In the genomic region with DNA sequence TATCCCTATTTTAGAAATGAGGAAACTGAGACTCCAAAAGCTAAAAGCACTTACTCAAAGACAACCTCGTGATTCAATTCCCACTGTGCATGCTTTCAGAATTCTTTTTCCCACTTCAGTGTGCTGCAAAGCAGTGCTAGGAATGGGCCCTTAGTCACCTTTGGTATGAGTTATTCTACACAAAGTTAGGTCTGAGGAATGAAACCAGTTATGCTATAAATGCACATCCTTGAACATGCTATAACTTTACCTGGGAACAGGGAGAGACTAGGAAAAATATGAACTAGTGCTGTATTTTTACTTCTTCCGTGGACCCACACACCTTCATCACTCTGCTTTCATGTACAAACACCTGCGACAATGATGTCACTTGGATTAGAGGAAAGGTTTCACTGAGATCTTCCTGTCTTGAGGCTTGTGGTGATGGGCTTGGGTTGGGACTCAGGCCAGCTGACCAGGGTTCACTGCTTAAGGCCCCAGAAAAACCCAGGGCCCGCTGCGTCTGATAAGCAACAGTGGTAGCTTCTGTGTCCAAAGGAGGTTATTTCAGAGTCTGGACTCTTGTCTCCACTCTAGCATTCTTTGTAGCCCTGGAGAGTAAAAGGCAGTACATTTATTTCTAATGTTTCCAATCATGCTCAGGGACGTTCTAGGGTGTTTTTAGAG, we compare ENCODE assay signal across 12 cellular contexts.
A peak's percentile ranks its signal among the peaks of the same experiment; 100 is the strongest.
DNase-seq lines count a peak whose midpoint lies in the region; ATAC-seq, FAIRE-seq and TF ChIP-seq lines count a peak whose summit lies in the region.
"Had no signal": no experiment of that assay in that cellular context is flagged by ENCODE, and none has a peak within 500 bp of the region (broad histone marks: within the 10 kb centered on the region; RNA-seq: fewer than 3 reads in every experiment).

No MANE protein-coding gene starts in this region.

- DNase-seq in OCI-LY7 (ENCODE audit: low spot score) (no peak), endodermal cell (no peak), non-pigmented ciliary epithelial cell (ENCODE audit: low read depth) (peak; percentile 45), MG63 (no peak), GM12891 (ENCODE audit: insufficient read length, low spot score) (no peak), NCI-H1930 (lab: John Stamatoyannopoulos, UW) (no peak)
- DNase-seq in activated CD8-positive, alpha-beta memory T cell treated with anti-CD3 and anti-CD28 coated beads, Interleukin-2, amount 50 U/mL, for 4 hours, result no peak

- H3K79me2 ChIP-seq in OCI-LY7 (ENCODE audit: insufficient read depth, low read depth, low read length), result no peaks in the 10 kb centered on the region

- H3K4me3 Mint-ChIP-seq in endodermal cell, result peak overlapping the region; percentile 32
- H3K4me3 Mint-ChIP-seq: activated naive CD4-positive, alpha-beta T cell treated with anti-CD3 and anti-CD28 coated beads, Interleukin-2, amount 10 ng/mL, durations not matched to agents 7 days and 5 days had no signal

- POLR2A ChIA-PET in OCI-LY7 (lab: Charles Lee), result interaction anchor here (0.7 kb wide), 1 partner anchor 22 kb away, joined by 3 read pairs; no protein-coding TSS in a partner anchor

- H4K20me1 ChIP-seq in OCI-LY7 (ENCODE audit: insufficient read depth, low read length), result no peaks in the 10 kb centered on the region

- no peak for TF ChIP-seq POLR2A in GM12891 (IDR thresholded peaks at IDR 0.05; ENCODE audit: low read depth, low read length)

- FAIRE-seq in GM12891 (lab: Jason Lieb, UNC), result no peak
- FAIRE-seq: endometrium, pancreas had no signal

- no peak overlapping the region for H3K4me3 ChIP-seq in OCI-LY7 (ENCODE audit: low read depth, low read length, poor library complexity, severe bottlenecking)
- no peak overlapping the region for H3K4me3 ChIP-seq in endodermal cell (ENCODE audit: low read length)
- no peak overlapping the region for H3K4me3 ChIP-seq in MG63

- H3K9me2 ChIP-seq in OCI-LY7 (ENCODE audit: insufficient read depth, low read length), result no peaks in the 10 kb centered on the region

- intact Hi-C loops in OCI-LY7 (cut with micrococcal nuclease; ENCODE audit: unreplicated experiment), result no loop called here

- 85 to 96% methylated on average over 4 to 6 of the region's 6 CpGs for WGBS in endodermal cell (ENCODE audit: insufficient coverage in 1 of 2, insufficient read length in 1 of 2), 2 experiments

- no peak overlapping the region for H3K9ac ChIP-seq in endodermal cell (ENCODE audit: extremely low read depth, low read length, poor library complexity, severe bottlenecking)

- no peaks in the 10 kb centered on the region for H3K4me1 ChIP-seq in OCI-LY7 (ENCODE audit: insufficient read depth, low read length, poor library complexity, severe bottlenecking)
- no peaks in the 10 kb centered on the region for H3K4me1 ChIP-seq in endodermal cell (ENCODE audit: control insufficient read depth, insufficient read depth, low read length)
- H3K4me1 ChIP-seq: pancreas had no signal

- no peaks in the 10 kb centered on the region for H3K9me3 Mint-ChIP-seq in endodermal cell
- H3K9me3 Mint-ChIP-seq: activated naive CD4-positive, alpha-beta T cell treated with anti-CD3 and anti-CD28 coated beads, Interleukin-2, amount 10 ng/mL, durations not matched to agents 7 days and 5 days; CD4-positive, alpha-beta memory T cell had no signal

- CTCF ChIA-PET in OCI-LY7 (lab: Charles Lee; ENCODE audit: unreplicated experiment), result no interaction called here

- H3K27ac ChIP-seq in OCI-LY7 (ENCODE audit: low read depth, low read length, poor library complexity, severe bottlenecking) (no peak overlapping the region), endodermal cell (ENCODE audit: low read depth, low read length) (no peak overlapping the region)
- H3K27ac ChIP-seq: pancreas had no signal

- H3K4me2 ChIP-seq in OCI-LY7 (ENCODE audit: low read length), result no peak overlapping the region

- H3K4me1 Mint-ChIP-seq in endodermal cell, result peaks cover 19% of the 10 kb centered on the region

- peak; percentile 12 for ATAC-seq in GM19463 (IDR thresholded peaks at IDR 0.05; ENCODE audit: unreplicated experiment)

- H2AFZ ChIP-seq in OCI-LY7 (ENCODE audit: low read length), result 0 out of 2 replicates have a peak overlapping the region, but pooled peaks have one; percentile 32

- H3K27me3 ChIP-seq in endodermal cell (ENCODE audit: control insufficient read depth, insufficient read depth, low read length, poor library complexity, severe bottlenecking) (no peaks in the 10 kb centered on the region), MG63 (no peaks in the 10 kb centered on the region)
- H3K27me3 ChIP-seq: pancreas had no signal

- TF ChIP-seq CTCF in OCI-LY7 (conservative IDR thresholded peaks at IDR 0.05; ENCODE audit: low read length) (no peak), endodermal cell (conservative IDR thresholded peaks at IDR 0.05) (no peak)

- no peaks in the 10 kb centered on the region for H3K36me3 ChIP-seq in OCI-LY7 (ENCODE audit: insufficient read depth, low read length)
- no peaks in the 10 kb centered on the region for H3K36me3 ChIP-seq in endodermal cell (ENCODE audit: control insufficient read depth, insufficient read depth, low read length)
- no peaks in the 10 kb centered on the region for H3K36me3 ChIP-seq in MG63
- H3K36me3 ChIP-seq: pancreas had no signal

- H3K27me3 Mint-ChIP-seq in endodermal cell (ENCODE audit: insufficient read depth), result no peaks in the 10 kb centered on the region

- H3K9me3 ChIP-seq in OCI-LY7 (ENCODE audit: low read length) (no peaks in the 10 kb centered on the region), endodermal cell (ENCODE audit: control insufficient read depth, low read length) (no peaks in the 10 kb centered on the region), MG63 (no peaks in the 10 kb centered on the region)
- H3K9me3 ChIP-seq: pancreas had no signal

- peak overlapping the region; percentile 56 for H3K27ac Mint-ChIP-seq in endodermal cell
- H3K27ac Mint-ChIP-seq: activated naive CD4-positive, alpha-beta T cell treated with anti-CD3 and anti-CD28 coated beads, Interleukin-2, amount 10 ng/mL, durations not matched to agents 7 days and 5 days had no signal

- BruUV-seq in OCI-LY7 (replicated peaks; lab: Mats Ljungman, UMichigan), result no TSS peak

- H3K36me3 Mint-ChIP-seq in endodermal cell (ENCODE audit: low read depth), result no peaks in the 10 kb centered on the region
- H3K36me3 Mint-ChIP-seq: activated naive CD4-positive, alpha-beta T cell treated with anti-CD3 and anti-CD28 coated beads, Interleukin-2, amount 10 ng/mL, durations not matched to agents 7 days and 5 days; CD4-positive, alpha-beta memory T cell had no signal

TF ChIP-seq in GM12891, 5 proteins besides CTCF, POLR2A, EP300 and RAD21:
- no peak for TF ChIP-seq SPI1 (IDR thresholded peaks at IDR 0.05; ENCODE audit: low read depth, low read length)
- TF ChIP-seq POU2F2 (IDR thresholded peaks at IDR 0.05; ENCODE audit: low read depth, low read length), result no peak
- no peak for TF ChIP-seq PAX5 (IDR thresholded peaks at IDR 0.05; ENCODE audit: insufficient read depth, low read length, severe bottlenecking)
- TF ChIP-seq POLR2AphosphoS5 (IDR thresholded peaks at IDR 0.05; ENCODE audit: low read depth, low read length), result no peak; the same call in 1 of the 2 replicates
- TF ChIP-seq TAF1 (IDR thresholded peaks at IDR 0.05; ENCODE audit: low read depth, low read length), result no peak
